8 cellular contexts compared by ENCODE assay signal in the genomic region with DNA sequence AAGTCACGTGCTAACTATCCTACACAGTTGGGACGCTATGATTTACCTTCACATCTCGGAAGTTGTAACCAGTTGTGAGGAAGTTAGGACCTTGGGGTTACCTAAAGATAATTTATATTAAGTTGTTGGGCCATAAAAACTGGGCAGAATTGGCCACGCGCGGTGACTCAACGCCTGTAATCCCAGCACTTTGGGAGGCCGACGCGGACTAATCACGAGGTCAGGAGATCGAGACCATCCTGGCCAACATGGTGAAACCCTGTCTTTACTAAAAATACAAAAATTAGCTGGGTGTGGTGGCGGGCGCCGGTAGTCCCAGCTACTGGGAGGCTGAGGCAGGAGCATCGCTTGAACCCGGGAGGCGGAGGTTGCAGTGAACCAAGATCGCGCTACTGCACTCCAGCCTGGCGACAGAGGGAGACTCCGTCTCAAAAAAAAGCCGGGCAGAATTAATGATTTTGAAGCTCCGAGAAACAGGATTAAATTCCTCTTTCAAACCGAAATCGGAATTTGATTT. TPM values are rescaled to one million over a fixed set of nuclear protein-coding genes. Genes with fewer than 3 reads are reported as not detected.
DNase-seq lines count a peak whose midpoint lies in the region; ATAC-seq and TF ChIP-seq lines count a peak whose summit lies in the region.
"Not testable (repeated sequence)": the region's sequence is repeated elsewhere in the genome, so short reads cannot be mapped to it uniquely, and the experiment has no call there.

No MANE protein-coding gene starts in this region.

- not testable (repeated sequence) for TF ChIP-seq EP300 in sigmoid colon (IDR thresholded peaks at IDR 0.05)

- H3K9ac ChIP-seq in MM.1S (ENCODE audit: low read length) = peak overlapping the region; percentile 87

- H3K9me3 ChIP-seq in MM.1S (replicated peaks; ENCODE audit: insufficient read depth, low read length); esophagus squamous epithelium; sigmoid colon; aorta (ENCODE audit: control insufficient read depth, low read length): not testable (repeated sequence)

- H3K9me3 Mint-ChIP-seq in activated naive CD8-positive, alpha-beta T cell treated with anti-CD3 and anti-CD28 coated beads for 36 hours = not testable (repeated sequence)

- intact Hi-C loops in esophagus squamous epithelium (cut with DNase I) (loop anchor here (10.0 kb wide), 1 partner anchor 104 kb away; no protein-coding TSS in a partner anchor), sigmoid colon (cut with DNase I) (loop anchor here (1.0 kb wide), 1 partner anchor 12 kb away; no protein-coding TSS in a partner anchor), aorta (cut with DNase I) (loop anchor here in 1 of 2 donors (5.0 kb wide), 1 partner anchor 92 kb away; a partner anchor contains a TSS)
- intact Hi-C loops in lower leg skin (cut with DNase I; ENCODE audit: low total_unique reads) = not testable (repeated sequence)

- POLR2A ChIA-PET in GM10248 (lab: Yijun Ruan, JAX) = interaction anchor here (2.0 kb wide), 1 partner anchor 43 kb away, joined by 6 read pairs; no protein-coding TSS in a partner anchor

- DNase-seq in GM10248 (ENCODE audit: extremely low spot score); esophagus squamous epithelium (lab: John Stamatoyannopoulos, UW); sigmoid colon: not testable (repeated sequence)
- DNase-seq in MM.1S (peak; percentile 43), T1000 (lab: John Stamatoyannopoulos, UW) (peak; percentile 41), lower leg skin (ENCODE audit: low spot score in 2 of 2) (peak in 1 of 2 donors; percentile 18), aorta (peak in 1 of 2 donors; percentile 59)
- peak; percentile 23 for DNase-seq in activated naive CD8-positive, alpha-beta T cell treated with anti-CD3 and anti-CD28 coated beads for 36 hours

- H3K27ac Mint-ChIP-seq in activated naive CD8-positive, alpha-beta T cell treated with anti-CD3 and anti-CD28 coated beads for 36 hours = peak overlapping the region; percentile 88

- 8 to 9% methylated on average over 17 to 26 of the region's 26 CpGs for WGBS in esophagus squamous epithelium, 2 donors
- 5 to 12% methylated on average over 26 of the region's 26 CpGs for WGBS in lower leg skin, 2 donors
- WGBS in sigmoid colon, 2 donors = 2 to 4% methylated on average over 26 of the region's 26 CpGs
- WGBS in aorta, 2 donors = 27 to 28% methylated on average over 26 of the region's 26 CpGs

- TF ChIP-seq CTCF in GM10248 (IDR thresholded peaks at IDR 0.05; ENCODE audit: control extremely low read depth, extremely low read depth, low read depth, missing control alignments) (peak; percentile 30), esophagus squamous epithelium (IDR thresholded peaks at IDR 0.05) (peak in 1 of 6 experiments; percentile 22)
- not testable (repeated sequence) for TF ChIP-seq CTCF in MM.1S (IDR thresholded peaks at IDR 0.05; ENCODE audit: low read length); lower leg skin (IDR thresholded peaks at IDR 0.05); sigmoid colon (IDR thresholded peaks at IDR 0.05)

- CTCF ChIA-PET in GM10248 (lab: Yijun Ruan, JAX) = interaction anchor here (1.0 to 2.6 kb wide), 6 partner anchors 18 to 149 kb away, joined by 3 to 7 read pairs (median 4); no protein-coding TSS in a partner anchor

- not testable (repeated sequence) for H3K36me3 Mint-ChIP-seq in activated naive CD8-positive, alpha-beta T cell treated with anti-CD3 and anti-CD28 coated beads for 36 hours

- not testable (repeated sequence) for TF ChIP-seq POLR2A in esophagus squamous epithelium (IDR thresholded peaks at IDR 0.05); lower leg skin (IDR thresholded peaks at IDR 0.05); sigmoid colon (IDR thresholded peaks at IDR 0.05)

- not testable (repeated sequence) for H4K20me1 ChIP-seq in MM.1S (ENCODE audit: insufficient read depth, low read length)

- not testable (repeated sequence) for H3K36me3 ChIP-seq in MM.1S (replicated peaks; ENCODE audit: insufficient read depth, low read length); esophagus squamous epithelium; sigmoid colon; aorta (ENCODE audit: control insufficient read depth in 1 of 2, insufficient read depth in 2 of 2, low read length in 1 of 2)

- peaks cover 38% of the 10 kb centered on the region for H3F3A ChIP-seq in MM.1S (ENCODE audit: insufficient read depth, low read length)

- peak overlapping the region; percentile 74 for H3K4me2 ChIP-seq in MM.1S (ENCODE audit: low read depth, low read length)

- H3K4me1 Mint-ChIP-seq in activated naive CD8-positive, alpha-beta T cell treated with anti-CD3 and anti-CD28 coated beads for 36 hours = peaks cover 33% of the 10 kb centered on the region

- not testable (repeated sequence) for H3K9me2 ChIP-seq in MM.1S (replicated peaks; ENCODE audit: insufficient read depth, low read length)

- H3K4me3 Mint-ChIP-seq in activated naive CD8-positive, alpha-beta T cell treated with anti-CD3 and anti-CD28 coated beads for 36 hours = peak overlapping the region; percentile 85

- ATAC-seq in aorta (ENCODE audit: low FRiP score) = not testable (repeated sequence)

- peak overlapping the region; percentile 85 for H3K27ac ChIP-seq in MM.1S (ENCODE audit: low read length)
- peak overlapping the region; percentile 93 to 99 (median 98) for H3K27ac ChIP-seq in esophagus squamous epithelium
- H3K27ac ChIP-seq in sigmoid colon = peak overlapping the region; percentile 90 to 98 (median 94)
- not testable (repeated sequence) for H3K27ac ChIP-seq in aorta (ENCODE audit: low read depth in 1 of 2, low read length in 2 of 2)

- H3K4me3 ChIP-seq in MM.1S (ENCODE audit: low read length) (peak overlapping the region; percentile 85), esophagus squamous epithelium (peak overlapping the region; percentile 72 to 97 (median 85)), lower leg skin (ENCODE audit: low read depth, poor library complexity, severe bottlenecking) (peak overlapping the region; percentile 48), sigmoid colon (peak overlapping the region; percentile 47 to 96 (median 87)), aorta (ENCODE audit: low read length in 2 of 2) (peak overlapping the region; percentile 92 to 98)

- H3K4me1 ChIP-seq in MM.1S (ENCODE audit: low read length) = peaks cover 51% of the 10 kb centered on the region
- peaks cover 8 to 41% (median 22%) of the 10 kb centered on the region in 3 donors for H3K4me1 ChIP-seq in esophagus squamous epithelium
- H3K4me1 ChIP-seq in sigmoid colon = peaks cover 0 to 31% (median 22%) of the 10 kb centered on the region in 4 donors
- H3K4me1 ChIP-seq in aorta (ENCODE audit: control insufficient read depth in 1 of 2, insufficient read depth in 2 of 2, low read length in 2 of 2) = not testable (repeated sequence)

- 0 out of 2 replicates have a peak overlapping the region, but pooled peaks have one; percentile 53 for H2AFZ ChIP-seq in MM.1S (ENCODE audit: low read length)

- H3K27me3 ChIP-seq in MM.1S (replicated peaks; ENCODE audit: insufficient read depth, low read length); esophagus squamous epithelium; sigmoid colon; aorta (ENCODE audit: control insufficient read depth in 1 of 2, insufficient read depth in 2 of 2, low read length in 1 of 2): not testable (repeated sequence)

- peaks cover 56% of the 10 kb centered on the region for H3K79me2 ChIP-seq in MM.1S (ENCODE audit: low read length)

- H3K27me3 Mint-ChIP-seq in activated naive CD8-positive, alpha-beta T cell treated with anti-CD3 and anti-CD28 coated beads for 36 hours = not testable (repeated sequence)

RNA-seq across cellular contexts. Expression of a gene that starts 1.1 kb away (rescaled TPM):
- total RNA-seq in activated naive CD8-positive, alpha-beta T cell treated with anti-CD3 and anti-CD28 coated beads for 36 hours = 10 to 100 TPM; 25.5 to 28.7 TPM
- total RNA-seq in esophagus squamous epithelium (100 to 1,000 TPM in 1 of 4 donors, 10 to 100 TPM in 3; 71.1 to 102 (median 82.5) TPM), lower leg skin (100 to 1,000 TPM in 3 of 4 donors, 10 to 100 TPM in 1; 95.6 to 139 (median 107) TPM), sigmoid colon (100 to 1,000 TPM; 116 to 177 (median 155) TPM), aorta (10 to 100 TPM; 61.2 to 73.7 TPM)
- polyA plus RNA-seq in sigmoid colon (100 to 1,000 TPM in 2 of 3 donors, 10 to 100 TPM in 1; 65.8 to 188 (median 135) TPM), aorta (10 to 100 TPM; 77.3 to 94.0 TPM)
